Comparison of ENCODE assay signal across 8 cellular contexts in genomic region chr11:119764108-119764874, GRCh38. TPM values are rescaled to one million over a fixed set of nuclear protein-coding genes. Genes with fewer than 3 reads are reported as not detected.
A peak's percentile ranks its signal among the peaks of the same experiment; 100 is the strongest.
DNase-seq lines count a peak whose midpoint lies in the region; ATAC-seq and TF ChIP-seq lines count a peak whose summit lies in the region.

No MANE protein-coding gene starts in this region.

- no peaks in the 10 kb centered on the region for H3K79me2 ChIP-seq in smooth muscle cell (ENCODE audit: low read depth)

- peaks cover 3% of the 10 kb centered on the region for H3K4me1 ChIP-seq in smooth muscle cell (ENCODE audit: low read depth)

- H3K4me2 ChIP-seq in smooth muscle cell: peak overlapping the region; percentile 0

- TF ChIP-seq CTCF in HFF-Myc (IDR thresholded peaks at IDR 0.05; ENCODE audit: low read depth, low read length, missing control alignments) (no peak), smooth muscle cell (IDR thresholded peaks at IDR 0.05; ENCODE audit: borderline replicate concordance, insufficient read depth, poor library complexity, severe bottlenecking) (no peak)

- no peaks in the 10 kb centered on the region for H3K9me3 ChIP-seq in smooth muscle cell (replicated peaks; ENCODE audit: low read depth)

- H4K20me1 ChIP-seq in smooth muscle cell (ENCODE audit: low read depth): no peaks in the 10 kb centered on the region

- H3K36me3 ChIP-seq in smooth muscle cell (ENCODE audit: low read depth): no peaks in the 10 kb centered on the region

- DNase-seq in HFF-Myc (ENCODE audit: extremely low read depth, low read depth) (peak; percentile 12), anterior cingulate cortex (lab: John Stamatoyannopoulos, UW) (peak in 45 of 58 donors; percentile 19 to 85 (median 57)), iris pigment epithelial cell (ENCODE audit: low read depth) (peak; percentile 83), smooth muscle cell (lab: John Stamatoyannopoulos, UW; ENCODE audit: unreplicated experiment) (no peak), iPS-NIHi11 (ENCODE audit: low spot score) (no peak), NCI-H2227 (lab: John Stamatoyannopoulos, UW; ENCODE audit: unreplicated experiment) (no peak)

- H3K27ac ChIP-seq in smooth muscle cell (ENCODE audit: low read depth): no peak overlapping the region

- 56% methylated on average over 6 of the region's 6 CpGs for WGBS in smooth muscle cell (ENCODE audit: low lambda C conversion rate)

- peaks cover 5% of the 10 kb centered on the region for H3K27me3 ChIP-seq in smooth muscle cell (ENCODE audit: low read depth)

- no peak overlapping the region for H3K4me3 ChIP-seq in HFF-Myc (replicated peaks; ENCODE audit: low read depth, low read length)
- H3K4me3 ChIP-seq in smooth muscle cell: no peak overlapping the region

- H3K9ac ChIP-seq in smooth muscle cell (ENCODE audit: low read depth): no peak overlapping the region

- ATAC-seq in GM21825 (IDR thresholded peaks at IDR 0.05; ENCODE audit: unreplicated experiment) (no peak), GM21737 (IDR thresholded peaks at IDR 0.05; ENCODE audit: unreplicated experiment) (no peak)

- no peaks in the 10 kb centered on the region for H3F3A ChIP-seq in smooth muscle cell (ENCODE audit: low read depth)

- H2AFZ ChIP-seq in smooth muscle cell (ENCODE audit: low read depth): no peak overlapping the region

RNA-seq across cellular contexts. Expression of gene NECTIN1, which starts 35.3 kb away (rescaled TPM):
- total RNA-seq in smooth muscle cell: 9.1 and 10.1 TPM in 2 replicates
- polyA plus RNA-seq in smooth muscle cell: 4.9 and 7.1 TPM in 2 replicates

Comparison
In these comparisons a context has a peak if more than half of its experiments do, and no peak if none do; other contexts are left out.
1. DNase-seq: peak in HFF-Myc (single experiment), anterior cingulate cortex (45 of 58) and iris pigment epithelial cell (single experiment); none in smooth muscle cell (single experiment), iPS-NIHi11 (single experiment) and NCI-H2227 (single experiment).